Comparison of ENCODE assay signal across 8 cellular contexts in genomic region chr3:124986153-124987143, GRCh38. TPM values are rescaled to one million over a fixed set of nuclear protein-coding genes. Genes with fewer than 3 reads are reported as not detected.
DNase-seq lines count a peak whose midpoint lies in the region; FAIRE-seq and TF ChIP-seq lines count a peak whose summit lies in the region.

No MANE protein-coding gene starts in this region.

- no peaks in the 10 kb centered on the region for H3K27me3 Mint-ChIP-seq in T-helper 2 cell treated with Interferon-gamma antibody and Interleukin-4, amounts not matched to agents 5 μg/mL and 100 μg/mL, for 36 hours (ENCODE audit: low read depth)

- WGBS in sigmoid colon, 2 donors = 50 to 69% methylated on average over 7 of the region's 7 CpGs

- DNase-seq in GM10266 (ENCODE audit: extremely low spot score) (no peak), RCC 7860 (ENCODE audit: low spot score) (peak; percentile 91), fibroblast of the conjunctiva (ENCODE audit: low read depth) (peak; percentile 51), sigmoid colon (no peak), NCI-H345 treated with DMSO at 0.1 percent for 48 hours (lab: John Stamatoyannopoulos, UW; ENCODE audit: unreplicated experiment) (no peak), GM20000 (ENCODE audit: low spot score) (no peak)
- no peak for DNase-seq in T-helper 2 cell treated with Interferon-gamma antibody and Interleukin-4, amounts not matched to agents 5 μg/mL and 100 μg/mL, for 36 hours (ENCODE audit: low spot score)
- DNase-seq in activated naive CD4-positive, alpha-beta T cell treated with anti-CD3 and anti-CD28 coated beads, Interleukin-2, amount 50 U/mL, for 16 hours = no peak

- TF ChIP-seq CTCF in GM10266 (IDR thresholded peaks at IDR 0.05; ENCODE audit: control insufficient read depth, insufficient read depth, low read depth, missing control alignments) (peak; percentile 41), sigmoid colon (IDR thresholded peaks at IDR 0.05) (peak in 2 of 4 experiments; percentile 13 to 56), GM20000 (IDR thresholded peaks at IDR 0.05; ENCODE audit: extremely low read depth, missing control alignments) (no peak)

- no peaks in the 10 kb centered on the region for H3K27me3 ChIP-seq in sigmoid colon

- no peaks in the 10 kb centered on the region for H3K9me3 Mint-ChIP-seq in T-helper 2 cell treated with Interferon-gamma antibody and Interleukin-4, amounts not matched to agents 5 μg/mL and 100 μg/mL, for 36 hours

- no peak for TF ChIP-seq EP300 in sigmoid colon (IDR thresholded peaks at IDR 0.05)

- H3K36me3 ChIP-seq in sigmoid colon = peaks cover 0 to 60% (median 9%) of the 10 kb centered on the region in 4 donors

- H3K4me1 ChIP-seq in sigmoid colon = peaks cover 0 to 46% (median 33%) of the 10 kb centered on the region in 4 donors

- TF ChIP-seq POLR2A in sigmoid colon (IDR thresholded peaks at IDR 0.05) = no peak

- H3K36me3 Mint-ChIP-seq in T-helper 2 cell treated with Interferon-gamma antibody and Interleukin-4, amounts not matched to agents 5 μg/mL and 100 μg/mL, for 36 hours (ENCODE audit: low read depth) = peaks cover 27% of the 10 kb centered on the region

- no peak overlapping the region for H3K27ac Mint-ChIP-seq in T-helper 2 cell treated with Interferon-gamma antibody and Interleukin-4, amounts not matched to agents 5 μg/mL and 100 μg/mL, for 36 hours

- peak overlapping the region; percentile 52 to 73 (median 69) for H3K27ac ChIP-seq in sigmoid colon

- peaks cover 3% of the 10 kb centered on the region for H3K4me1 Mint-ChIP-seq in T-helper 2 cell treated with Interferon-gamma antibody and Interleukin-4, amounts not matched to agents 5 μg/mL and 100 μg/mL, for 36 hours (ENCODE audit: low read depth)

- H3K9me3 ChIP-seq in sigmoid colon = no peaks in the 10 kb centered on the region

- no peak overlapping the region for H3K4me3 ChIP-seq in sigmoid colon

- intact Hi-C loops in sigmoid colon (cut with DNase I) = no loop called here

- peak; percentile 81 for FAIRE-seq in RCC 7860 (lab: Jason Lieb, UNC)

- H3K4me3 Mint-ChIP-seq in T-helper 2 cell treated with Interferon-gamma antibody and Interleukin-4, amounts not matched to agents 5 μg/mL and 100 μg/mL, for 36 hours = no peak overlapping the region

RNA-seq across cellular contexts. Expression of gene MUC13, which starts 51.9 kb away (rescaled TPM):
- total RNA-seq in sigmoid colon = 1 to 10 TPM in 1 of 4 donors, not detected in 3; 1.4 TPM
- polyA plus RNA-seq in sigmoid colon = 100 to 1,000 TPM in 2 of 3 donors, 10 to 100 TPM in 1; 81.7 to 440 (median 156) TPM

Comparison
In these comparisons a context has a peak if more than half of its experiments do, and no peak if none do; other contexts are left out.
1. DNase-seq: peak in RCC 7860 (single experiment) and fibroblast of the conjunctiva (single experiment); none in GM10266 (single experiment), sigmoid colon (single experiment), NCI-H345 treated with DMSO at 0.1 percent for 48 hours (single experiment), T-helper 2 cell treated with Interferon-gamma antibody and Interleukin-4, amounts not matched to agents 5 μg/mL and 100 μg/mL, for 36 hours (single experiment), activated naive CD4-positive, alpha-beta T cell treated with anti-CD3 and anti-CD28 coated beads, Interleukin-2, amount 50 U/mL, for 16 hours (single experiment) and GM20000 (single experiment).